10 cellular contexts compared by ENCODE assay signal in genomic region chr1:14742181-14742980, GRCh38.
DNase-seq lines count a peak whose midpoint lies in the region; ATAC-seq and TF ChIP-seq lines count a peak whose summit lies in the region.
"Had no signal": no experiment of that assay in that cellular context is flagged by ENCODE, and none has a peak within 500 bp of the region (broad histone marks: within the 10 kb centered on the region; RNA-seq: fewer than 3 reads in every experiment).

No MANE protein-coding gene starts in this region.

- H3K36me3 ChIP-seq in Panc1 (ENCODE audit: control insufficient read depth, insufficient read depth, low read length) (no peaks in the 10 kb centered on the region), upper lobe of right lung (no peaks in the 10 kb centered on the region)

- H3K27me3 ChIP-seq in Panc1 (ENCODE audit: control insufficient read depth, insufficient read depth, low read length) (no peaks in the 10 kb centered on the region), foreskin keratinocyte (no peaks in the 10 kb centered on the region), upper lobe of right lung (peaks cover 8% of the 10 kb centered on the region)
- H3K27me3 ChIP-seq: testis had no signal

- H3K4me1 ChIP-seq in Panc1 (ENCODE audit: control insufficient read depth, insufficient read depth, low read length): no peaks in the 10 kb centered on the region; the same call in 1 of the 2 replicates
- peaks cover 11% of the 10 kb centered on the region for H3K4me1 ChIP-seq in foreskin keratinocyte
- peaks cover 6% of the 10 kb centered on the region for H3K4me1 ChIP-seq in upper lobe of right lung
- H3K4me1 ChIP-seq: testis had no signal

- in situ Hi-C loops in Panc1 (cut with HindIII; ENCODE audit: low pct_unique_long_range_greater_than_20kb, low sequenced_read_pairs): no loop called here

- POLR2A ChIA-PET in Panc1 (lab: Charles Lee): interaction anchor here (0.7 kb wide), 1 partner anchor 882 kb away, joined by 4 read pairs; no protein-coding TSS in a partner anchor

- H3K4me3 ChIP-seq in Panc1 (ENCODE audit: low read depth in 2 of 2, low read length in 2 of 2): no peak overlapping the region
- H3K4me3 ChIP-seq in upper lobe of right lung: no peak overlapping the region
- H3K4me3 ChIP-seq: testis had no signal

- TF ChIP-seq CTCF in Panc1 (IDR thresholded peaks at IDR 0.05) (no peak), foreskin keratinocyte (conservative IDR thresholded peaks at IDR 0.05) (no peak), upper lobe of right lung (IDR thresholded peaks at IDR 0.05) (no peak)

- no TSS peak for BruUV-seq in Panc1 (replicated peaks; lab: Mats Ljungman, UMichigan)

- intact Hi-C loops in Panc1 (cut with micrococcal nuclease; ENCODE audit: unreplicated experiment) (no loop called here), upper lobe of right lung (cut with DNase I) (no loop called here)

- ATAC-seq in Panc1 (peak; percentile 88), foreskin keratinocyte (peak; percentile 92), upper lobe of right lung (peak; percentile 64), HG03025 (IDR thresholded peaks at IDR 0.05; ENCODE audit: low FRiP score, unreplicated experiment) (no peak)
- ATAC-seq: T-cell had no signal

- DNase-seq in NCI-H510A treated with DMSO at 0.1 percent for 48 hours (lab: John Stamatoyannopoulos, UW) (peak; percentile 36), NCI-H510A (lab: John Stamatoyannopoulos, UW) (no peak), Panc1 (ENCODE audit: low read depth, low spot score) (peak; percentile 92), foreskin keratinocyte (peak; percentile 98 to 99), upper lobe of right lung (no peak), HPDE6-E6E7 (ENCODE audit: extremely low spot score) (no peak)
- no peak for DNase-seq in stimulated activated naive CD4-positive, alpha-beta T cell (lab: John Stamatoyannopoulos, UW)
- DNase-seq: T-cell, testis had no signal

- no peaks in the 10 kb centered on the region for H3K9me3 ChIP-seq in Panc1 (ENCODE audit: control insufficient read depth, insufficient read depth, low read depth, low read length)
- H3K9me3 ChIP-seq in upper lobe of right lung: no peaks in the 10 kb centered on the region
- H3K9me3 ChIP-seq: testis had no signal

- CTCF ChIA-PET in Panc1 (lab: Charles Lee): no interaction called here

- no peak overlapping the region for H3K27ac ChIP-seq in Panc1 (ENCODE audit: low read length)
- H3K27ac ChIP-seq in foreskin keratinocyte: peak overlapping the region; percentile 91
- H3K27ac ChIP-seq in upper lobe of right lung: no peak overlapping the region
- H3K27ac ChIP-seq: testis had no signal

Comparison
In these comparisons a context has a peak if more than half of its experiments do, and no peak if none do; other contexts are left out.
1. DNase-seq: peak in NCI-H510A treated with DMSO at 0.1 percent for 48 hours (single experiment), Panc1 (single experiment) and foreskin keratinocyte (2 of 2); none in NCI-H510A (single experiment), upper lobe of right lung (single experiment), stimulated activated naive CD4-positive, alpha-beta T cell (0 of 6) and HPDE6-E6E7 (single experiment).